Comparison of ENCODE assay signal across 36 cellular contexts in genomic region chrX:153813161-153813560, GRCh38. TPM values are rescaled to one million over a fixed set of nuclear protein-coding genes. Genes with fewer than 3 reads are reported as not detected.
"Had no signal": no experiment of that assay in that cellular context is flagged by ENCODE, and none has a peak within 500 bp of the region (broad histone marks: within the 10 kb centered on the region; RNA-seq: fewer than 3 reads in every experiment).

No MANE protein-coding gene starts in this region.

- H2AFZ ChIP-seq: hepatocyte had no signal

- H3K4me3 ChIP-seq: body of pancreas, colonic mucosa, esophagus squamous epithelium, gastroesophageal sphincter, heart right ventricle, hepatocyte had no signal

- H3K4me2 ChIP-seq: hepatocyte had no signal

- H3K9me3 Mint-ChIP-seq: activated CD4-positive, alpha-beta memory T cell treated with anti-CD3 and anti-CD28 coated beads for 36 hours; activated CD4-positive, alpha-beta T cell treated with anti-CD3 and anti-CD28 coated beads, Interleukin-2, amount 10 ng/mL, durations not matched to agents 24 days and 14 days; activated naive CD8-positive, alpha-beta T cell treated with anti-CD3 and anti-CD28 coated beads for 36 hours; activated T-cell treated with anti-CD3 and anti-CD28 coated beads, Interleukin-2, amount 50 U/mL, for 24 hours; activated T-cell treated with anti-CD3 and anti-CD28 coated beads, Interleukin-2, amount 50 U/mL, for 72 hours; T-cell; T-helper 1 cell treated with Interleukin-12 subunit alpha and Interleukin-12 subunit beta and Interleukin-4 antibody, amounts not matched to agents 30 μg/mL and 1 μg/mL, for 36 hours; T-helper 2 cell treated with Interferon-gamma antibody and Interleukin-4, amounts not matched to agents 5 μg/mL and 100 μg/mL, for 36 hours had no signal

- H3K4me1 ChIP-seq: body of pancreas, colonic mucosa, esophagus squamous epithelium, gastroesophageal sphincter, heart right ventricle had no signal

- H3K4me3 Mint-ChIP-seq: activated CD4-positive, alpha-beta memory T cell treated with anti-CD3 and anti-CD28 coated beads for 36 hours; activated CD4-positive, alpha-beta T cell treated with anti-CD3 and anti-CD28 coated beads for 36 hours; activated CD4-positive, alpha-beta T cell treated with anti-CD3 and anti-CD28 coated beads, Interleukin-2, amount 10 ng/mL, durations not matched to agents 24 days and 14 days; activated CD8-positive, alpha-beta memory T cell treated with anti-CD3 and anti-CD28 coated beads, Interleukin-2, amount 10 ng/mL, durations not matched to agents 7 days and 5 days; activated CD8-positive, alpha-beta T cell treated with anti-CD3 and anti-CD28 coated beads, Interleukin-2, amount 10 ng/mL, durations not matched to agents 7 days and 5 days; activated naive CD8-positive, alpha-beta T cell treated with anti-CD3 and anti-CD28 coated beads for 36 hours; activated T-cell treated with anti-CD3 and anti-CD28 coated beads, Interleukin-2, amount 50 U/mL, for 24 hours; activated T-cell treated with anti-CD3 and anti-CD28 coated beads, Interleukin-2, amount 50 U/mL, for 72 hours; T-cell; T-helper 1 cell treated with Interleukin-12 subunit alpha and Interleukin-12 subunit beta and Interleukin-4 antibody, amounts not matched to agents 30 μg/mL and 1 μg/mL, for 36 hours; T-helper 2 cell treated with Interferon-gamma antibody and Interleukin-4, amounts not matched to agents 5 μg/mL and 100 μg/mL, for 36 hours had no signal

- H3K27me3 Mint-ChIP-seq: activated CD4-positive, alpha-beta memory T cell treated with anti-CD3 and anti-CD28 coated beads for 36 hours; activated CD4-positive, alpha-beta T cell treated with anti-CD3 and anti-CD28 coated beads for 36 hours had no signal

- H3K36me3 ChIP-seq: colonic mucosa, esophagus squamous epithelium, gastroesophageal sphincter, heart right ventricle, WERI-Rb-1 had no signal

- H3K27ac Mint-ChIP-seq: activated CD4-positive, alpha-beta memory T cell treated with anti-CD3 and anti-CD28 coated beads for 36 hours; activated CD4-positive, alpha-beta T cell treated with anti-CD3 and anti-CD28 coated beads for 36 hours; activated CD4-positive, alpha-beta T cell treated with anti-CD3 and anti-CD28 coated beads, Interleukin-2, amount 10 ng/mL, durations not matched to agents 24 days and 14 days; activated CD8-positive, alpha-beta memory T cell treated with anti-CD3 and anti-CD28 coated beads, Interleukin-2, amount 10 ng/mL, durations not matched to agents 7 days and 5 days; activated CD8-positive, alpha-beta T cell treated with anti-CD3 and anti-CD28 coated beads, Interleukin-2, amount 10 ng/mL, durations not matched to agents 7 days and 5 days; activated naive CD8-positive, alpha-beta T cell treated with anti-CD3 and anti-CD28 coated beads for 36 hours; activated T-cell treated with anti-CD3 and anti-CD28 coated beads, Interleukin-2, amount 50 U/mL, for 24 hours; activated T-cell treated with anti-CD3 and anti-CD28 coated beads, Interleukin-2, amount 50 U/mL, for 72 hours; T-cell; T-helper 1 cell treated with Interleukin-12 subunit alpha and Interleukin-12 subunit beta and Interleukin-4 antibody, amounts not matched to agents 30 μg/mL and 1 μg/mL, for 36 hours; T-helper 2 cell treated with Interferon-gamma antibody and Interleukin-4, amounts not matched to agents 5 μg/mL and 100 μg/mL, for 36 hours had no signal

- DNase-seq: activated CD4-positive, alpha-beta memory T cell treated with anti-CD3 and anti-CD28 coated beads for 36 hours; activated CD4-positive, alpha-beta T cell treated with anti-CD3 and anti-CD28 coated beads for 36 hours; activated CD4-positive, alpha-beta T cell treated with anti-CD3 and anti-CD28 coated beads, Interleukin-2, amount 10 ng/mL, durations not matched to agents 24 days and 14 days; activated CD4-positive, CD25-positive, alpha-beta regulatory T cell; activated CD4-positive, CD25-positive, alpha-beta regulatory T cell treated with anti-CD3 and anti-CD28 coated beads, Interleukin-2, amount 50 U/mL, for 72 hours; activated CD8-positive, alpha-beta memory T cell treated with anti-CD3 and anti-CD28 coated beads, Interleukin-2, amount 10 ng/mL, durations not matched to agents 7 days and 5 days; activated CD8-positive, alpha-beta memory T cell treated with anti-CD3 and anti-CD28 coated beads, Interleukin-2, amount 50 U/mL, for 48 hours; activated CD8-positive, alpha-beta T cell treated with anti-CD3 and anti-CD28 coated beads, Interleukin-2, amount 10 ng/mL, durations not matched to agents 7 days and 5 days; activated gamma-delta T cell; activated naive CD4-positive, alpha-beta T cell; activated naive CD4-positive, alpha-beta T cell treated with anti-CD3 and anti-CD28 coated beads, Interleukin-2, amount 50 U/mL, for 16 hours; activated naive CD8-positive, alpha-beta T cell treated with anti-CD3 and anti-CD28 coated beads for 36 hours; activated T-cell treated with anti-CD3 and anti-CD28 coated beads for 4 hours; activated T-cell treated with anti-CD3 and anti-CD28 coated beads, Interleukin-2, amount 50 U/mL, for 24 hours; activated T-cell treated with anti-CD3 and anti-CD28 coated beads, Interleukin-2, amount 50 U/mL, for 72 hours; amniotic stem cell; anterior cingulate cortex; caudate nucleus; colonic mucosa; effector CD8-positive, alpha-beta T cell; esophagus squamous epithelium; foreskin melanocyte; heart right ventricle; T-cell; T1000; WERI-Rb-1 had no signal

- H3K36me3 Mint-ChIP-seq: activated CD4-positive, alpha-beta memory T cell treated with anti-CD3 and anti-CD28 coated beads for 36 hours; activated CD8-positive, alpha-beta memory T cell treated with anti-CD3 and anti-CD28 coated beads, Interleukin-2, amount 10 ng/mL, durations not matched to agents 7 days and 5 days; activated naive CD8-positive, alpha-beta T cell treated with anti-CD3 and anti-CD28 coated beads for 36 hours; T-cell had no signal

- ATAC-seq: activated CD4-positive, alpha-beta T cell treated with anti-CD3 and anti-CD28 coated beads for 36 hours; activated CD8-positive, alpha-beta memory T cell treated with anti-CD3 and anti-CD28 coated beads, Interleukin-2, amount 10 ng/mL, durations not matched to agents 7 days and 5 days; activated CD8-positive, alpha-beta T cell treated with anti-CD3 and anti-CD28 coated beads, Interleukin-2, amount 10 ng/mL, durations not matched to agents 7 days and 5 days; activated T-cell treated with anti-CD3 and anti-CD28 coated beads, Interleukin-2, amount 50 U/mL, for 72 hours; body of pancreas; gastroesophageal sphincter; heart right ventricle; T-cell had no signal

- H3K27me3 ChIP-seq: body of pancreas, colonic mucosa, esophagus squamous epithelium, gastroesophageal sphincter, hepatocyte had no signal

- H3K27ac ChIP-seq: body of pancreas, colonic mucosa, epithelial cell of prostate, esophagus squamous epithelium, gastroesophageal sphincter, heart right ventricle, hepatocyte, WERI-Rb-1 had no signal

- H3K79me2 ChIP-seq: hepatocyte had no signal

- H3K9me3 ChIP-seq: body of pancreas, colonic mucosa, esophagus squamous epithelium, gastroesophageal sphincter, heart right ventricle had no signal

- FAIRE-seq: endometrium, endothelial cell of umbilical vein had no signal

RNA-seq across cellular contexts. Expression of gene SRPK3, which starts 32.3 kb away (rescaled TPM):
- total RNA-seq: activated CD4-positive, alpha-beta memory T cell treated with anti-CD3 and anti-CD28 coated beads for 36 hours; activated CD4-positive, alpha-beta T cell treated with anti-CD3 and anti-CD28 coated beads for 36 hours; activated CD4-positive, alpha-beta T cell treated with anti-CD3 and anti-CD28 coated beads, Interleukin-2, amount 10 ng/mL, durations not matched to agents 24 days and 14 days; activated CD8-positive, alpha-beta memory T cell treated with anti-CD3 and anti-CD28 coated beads for 36 hours; activated CD8-positive, alpha-beta memory T cell treated with anti-CD3 and anti-CD28 coated beads, Interleukin-2, amount 10 ng/mL, durations not matched to agents 7 days and 5 days; activated CD8-positive, alpha-beta T cell treated with anti-CD3 and anti-CD28 coated beads, Interleukin-2, amount 10 ng/mL, durations not matched to agents 7 days and 5 days; activated naive CD8-positive, alpha-beta T cell treated with anti-CD3 and anti-CD28 coated beads for 36 hours; activated T-cell treated with anti-CD3 and anti-CD28 coated beads, Interleukin-2, amount 50 U/mL, for 72 hours; body of pancreas; glomerular endothelial cell; T-cell had no signal
